18 cellular contexts compared by ENCODE assay signal in the genomic region with DNA sequence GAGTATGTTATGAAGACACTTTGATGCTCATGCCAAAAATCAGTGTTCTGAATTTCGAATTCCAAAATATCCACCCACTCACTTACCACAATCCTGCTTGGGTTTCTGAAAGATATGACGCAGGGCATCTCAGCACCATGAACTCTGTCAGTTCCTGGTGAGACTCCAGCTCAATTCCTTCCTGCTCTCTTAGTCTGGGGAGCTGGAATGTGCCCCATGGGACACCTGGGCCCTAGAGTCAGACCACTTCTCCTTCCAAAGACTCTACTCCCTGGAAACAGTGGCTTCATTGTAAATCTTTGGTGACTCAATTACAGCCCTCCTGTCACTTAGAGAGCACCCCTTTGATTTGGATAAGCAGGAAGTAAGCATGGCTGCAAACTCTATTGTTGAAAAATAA. TPM values are rescaled to one million over a fixed set of nuclear protein-coding genes. Genes with fewer than 3 reads are reported as not detected.
A peak's percentile ranks its signal among the peaks of the same experiment; 100 is the strongest.
DNase-seq lines count a peak whose midpoint lies in the region; TF ChIP-seq lines count a peak whose summit lies in the region.
"Had no signal": no experiment of that assay in that cellular context is flagged by ENCODE, and none has a peak within 500 bp of the region (broad histone marks: within the 10 kb centered on the region; RNA-seq: fewer than 3 reads in every experiment).

No MANE protein-coding gene starts in this region.

- H3K4me3 Mint-ChIP-seq in neural progenitor cell, result no peak overlapping the region
- H3K4me3 Mint-ChIP-seq: activated CD8-positive, alpha-beta T cell treated with anti-CD3 and anti-CD28 coated beads for 36 hours; activated naive CD4-positive, alpha-beta T cell treated with anti-CD3 and anti-CD28 coated beads, Interleukin-2, amount 50 U/mL, for 24 hours; natural killer cell had no signal

- H3K27ac Mint-ChIP-seq in neural progenitor cell, result no peak overlapping the region
- H3K27ac Mint-ChIP-seq: activated CD8-positive, alpha-beta T cell treated with anti-CD3 and anti-CD28 coated beads for 36 hours; activated naive CD4-positive, alpha-beta T cell treated with anti-CD3 and anti-CD28 coated beads, Interleukin-2, amount 50 U/mL, for 24 hours; natural killer cell had no signal

- H3K4me2 ChIP-seq in osteoblast (ENCODE audit: insufficient read depth, low read length), result no peak overlapping the region
- no peak overlapping the region for H3K4me2 ChIP-seq in neural progenitor cell
- no peak overlapping the region for H3K4me2 ChIP-seq in Karpas-422 (ENCODE audit: low read depth, low read length, poor library complexity, severe bottlenecking)

- H3K27ac ChIP-seq in osteoblast (ENCODE audit: low read depth, low read length), result no peak overlapping the region
- H3K27ac ChIP-seq in neural progenitor cell, result no peak overlapping the region
- no peak overlapping the region for H3K27ac ChIP-seq in Karpas-422 (ENCODE audit: low read length)
- H3K27ac ChIP-seq: suprapubic skin had no signal

- POLR2A ChIA-PET in HEK293T (lab: Yijun Ruan, JAX), result no interaction called here

- no peaks in the 10 kb centered on the region for H3K9me3 Mint-ChIP-seq in neural progenitor cell
- H3K9me3 Mint-ChIP-seq: activated CD8-positive, alpha-beta T cell treated with anti-CD3 and anti-CD28 coated beads for 36 hours; activated naive CD4-positive, alpha-beta T cell treated with anti-CD3 and anti-CD28 coated beads, Interleukin-2, amount 50 U/mL, for 24 hours; natural killer cell had no signal

- no peaks in the 10 kb centered on the region for H3F3A ChIP-seq in neural progenitor cell (ENCODE audit: low read depth)

- CTCF ChIA-PET in HEK293T (lab: Yijun Ruan, JAX), result no interaction called here

- H3K36me3 ChIP-seq in osteoblast (ENCODE audit: insufficient read depth, low read length), result no peaks in the 10 kb centered on the region
- H3K36me3 ChIP-seq in neural progenitor cell, result no peaks in the 10 kb centered on the region
- no peaks in the 10 kb centered on the region for H3K36me3 ChIP-seq in Karpas-422 (ENCODE audit: insufficient read depth, low read length)
- H3K36me3 ChIP-seq: suprapubic skin had no signal

- H3K4me1 Mint-ChIP-seq in neural progenitor cell, result no peaks in the 10 kb centered on the region

- H3K4me1 ChIP-seq in osteoblast (ENCODE audit: insufficient read depth, low read length), result no peaks in the 10 kb centered on the region
- no peaks in the 10 kb centered on the region for H3K4me1 ChIP-seq in neural progenitor cell
- peaks cover 6% of the 10 kb centered on the region for H3K4me1 ChIP-seq in Karpas-422 (ENCODE audit: low read length)
- H3K4me1 ChIP-seq: suprapubic skin had no signal

- H3K27me3 Mint-ChIP-seq in neural progenitor cell (ENCODE audit: insufficient read depth, low read depth), result peaks cover 3% of the 10 kb centered on the region
- H3K27me3 Mint-ChIP-seq: activated CD8-positive, alpha-beta T cell treated with anti-CD3 and anti-CD28 coated beads for 36 hours had no signal

- H3K27me3 ChIP-seq in osteoblast (ENCODE audit: insufficient read depth, low read length) (peaks cover 8% of the 10 kb centered on the region), neural progenitor cell (no peaks in the 10 kb centered on the region), Karpas-422 (ENCODE audit: low read length) (no peaks in the 10 kb centered on the region)
- H3K27me3 ChIP-seq: suprapubic skin had no signal

- no peak overlapping the region for H2AFZ ChIP-seq in osteoblast (ENCODE audit: low read length)
- H2AFZ ChIP-seq in neural progenitor cell (replicated peaks), result no peak overlapping the region
- no peak overlapping the region for H2AFZ ChIP-seq in Karpas-422 (ENCODE audit: low read length)

- H3K9me3 ChIP-seq in osteoblast (ENCODE audit: low read depth, low read length), result no peaks in the 10 kb centered on the region
- no peaks in the 10 kb centered on the region for H3K9me3 ChIP-seq in neural progenitor cell (ENCODE audit: low read depth)
- no peaks in the 10 kb centered on the region for H3K9me3 ChIP-seq in Karpas-422 (ENCODE audit: low read length)
- H3K9me3 ChIP-seq: suprapubic skin had no signal

- no peaks in the 10 kb centered on the region for H3K36me3 Mint-ChIP-seq in neural progenitor cell
- H3K36me3 Mint-ChIP-seq: activated naive CD4-positive, alpha-beta T cell treated with anti-CD3 and anti-CD28 coated beads, Interleukin-2, amount 50 U/mL, for 24 hours; natural killer cell had no signal

- TF ChIP-seq CTCF in osteoblast (IDR thresholded peaks at IDR 0.05; ENCODE audit: extremely low read depth, low read depth, low read length) (no peak), neural progenitor cell (IDR thresholded peaks at IDR 0.05) (no peak)

- H4K20me1 ChIP-seq in osteoblast (ENCODE audit: insufficient read depth, low read length) (no peaks in the 10 kb centered on the region), neural progenitor cell (ENCODE audit: low read depth) (no peaks in the 10 kb centered on the region), Karpas-422 (ENCODE audit: insufficient read depth, low read depth, low read length) (no peaks in the 10 kb centered on the region)

- DNase-seq in DMS53 treated with DMSO at 0.1 percent for 48 hours (lab: John Stamatoyannopoulos, UW; ENCODE audit: unreplicated experiment) (peak; percentile 51), M059J (ENCODE audit: low read depth) (peak; percentile 23), SW480 (ENCODE audit: low spot score) (peak; percentile 60), osteoblast (ENCODE audit: insufficient read length, low spot score, missing footprints) (peak; percentile 63), neural progenitor cell (ENCODE audit: low spot score) (no peak), HEK293T (ENCODE audit: extremely low spot score) (no peak), iPS-NIHi7 (ENCODE audit: extremely low spot score) (no peak), Karpas-422 (no peak)
- DNase-seq: activated CD8-positive, alpha-beta T cell treated with anti-CD3 and anti-CD28 coated beads for 36 hours; activated T-cell treated with anti-CD3 and anti-CD28 coated beads, Interleukin-2, amount 50 U/mL, for 48 hours; hypothalamus; kidney glomerular epithelial cell; mesenchymal stem cell; natural killer cell; NCI-H2081 treated with DMSO at 0.1 percent for 48 hours; SW 1271 had no signal

- H3K4me3 ChIP-seq in osteoblast (ENCODE audit: insufficient read depth, low read length) (no peak overlapping the region), neural progenitor cell (no peak overlapping the region), Karpas-422 (ENCODE audit: low read length) (no peak overlapping the region)
- H3K4me3 ChIP-seq: suprapubic skin had no signal

- H3K9ac ChIP-seq in neural progenitor cell, result no peak overlapping the region
- H3K9ac ChIP-seq in Karpas-422 (ENCODE audit: low read length), result no peak overlapping the region

- H3K9me2 ChIP-seq in Karpas-422 (replicated peaks; ENCODE audit: insufficient read depth, low read length), result no peaks in the 10 kb centered on the region

- H3K79me2 ChIP-seq in osteoblast (ENCODE audit: insufficient read depth, low read length) (no peaks in the 10 kb centered on the region), neural progenitor cell (ENCODE audit: low read depth) (no peaks in the 10 kb centered on the region), Karpas-422 (ENCODE audit: low read length) (no peaks in the 10 kb centered on the region)

TF ChIP-seq in HEK293T, 16 proteins besides CTCF, POLR2A, EP300 and RAD21:
- TF ChIP-seq FOXA1 (IDR thresholded peaks at IDR 0.05) (no peak), TARDBP (IDR thresholded peaks at IDR 0.05) (no peak), CTBP1 (IDR thresholded peaks at IDR 0.05; ENCODE audit: borderline replicate concordance) (no peak), L3MBTL2 (conservative IDR thresholded peaks at IDR 0.05) (no peak), LEF1 (IDR thresholded peaks at IDR 0.05; ENCODE audit: borderline replicate concordance) (no peak), FOXK2 (IDR thresholded peaks at IDR 0.05) (no peak), FOXM1 (IDR thresholded peaks at IDR 0.05; ENCODE audit: borderline replicate concordance) (no peak), SUZ12 (IDR thresholded peaks at IDR 0.05) (no peak), NFRKB (IDR thresholded peaks at IDR 0.05) (no peak), ZNF384 (IDR thresholded peaks at IDR 0.05) (no peak), HDGF (IDR thresholded peaks at IDR 0.05; ENCODE audit: borderline replicate concordance) (no peak)
TF ChIP-seq in HEK293T: peak in this region for 0.

RNA-seq across cellular contexts. Expression of a gene that starts 50.5 kb away (rescaled TPM):
- 0.37 TPM in 1 of 2 replicates, not detected in the other for total RNA-seq in M059J (2014; rRNA removed; shearing (Covaris generic))
- 0.29 TPM in 1 of 2 replicates, not detected in the other for total RNA-seq in osteoblast
- not detected in 2 replicates for total RNA-seq in neural progenitor cell (ENCODE audit: low replicate concordance)
- 8.5 and 24.4 TPM in 2 replicates for total RNA-seq in Karpas-422 (2014; rRNA removed; shearing (Covaris generic); ENCODE audit: low replicate concordance)

Comparison
In these comparisons a context has a peak if more than half of its experiments do, and no peak if none do; other contexts are left out.
1. DNase-seq: peak in DMS53 treated with DMSO at 0.1 percent for 48 hours (single experiment), M059J (single experiment), SW480 (single experiment) and osteoblast (single experiment); none in neural progenitor cell (single experiment), HEK293T (single experiment), iPS-NIHi7 (single experiment) and Karpas-422 (single experiment).